ENCODE assay signal across 8 cellular contexts in the genomic region with DNA sequence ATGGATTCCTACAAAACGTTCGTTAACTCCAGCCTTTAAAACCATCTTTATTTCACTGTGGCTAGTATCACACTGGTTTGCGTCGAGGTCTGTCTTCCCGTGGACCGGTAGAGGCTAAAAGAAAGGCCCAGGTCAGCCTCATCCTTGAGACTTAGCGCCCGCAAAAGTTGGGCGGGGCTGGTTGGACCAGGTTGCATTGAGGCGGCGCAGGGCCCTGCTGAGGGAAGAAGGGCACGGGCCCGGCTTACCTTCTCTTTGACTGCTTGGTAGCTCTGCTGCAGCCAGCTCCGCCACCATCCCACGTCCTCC. TPM values are rescaled to one million over a fixed set of nuclear protein-coding genes. Genes with fewer than 3 reads are reported as not detected.
DNase-seq lines count a peak whose midpoint lies in the region; ATAC-seq and TF ChIP-seq lines count a peak whose summit lies in the region.

No MANE protein-coding gene starts in this region.

- H3K9me3 ChIP-seq in left ventricle myocardium inferior (replicated peaks) (no peaks in the 10 kb centered on the region), sigmoid colon (no peaks in the 10 kb centered on the region)

- no peaks in the 10 kb centered on the region for H3K27me3 ChIP-seq in KMS-11 (ENCODE audit: insufficient read depth, low read depth)
- no peaks in the 10 kb centered on the region for H3K27me3 ChIP-seq in left ventricle myocardium inferior (ENCODE audit: low read depth)
- no peaks in the 10 kb centered on the region for H3K27me3 ChIP-seq in sigmoid colon

- peak overlapping the region; percentile 72 for H2AFZ ChIP-seq in KMS-11 (ENCODE audit: low read depth)

- no peaks in the 10 kb centered on the region for H4K20me1 ChIP-seq in KMS-11 (ENCODE audit: insufficient read depth)

- peaks cover 16% of the 10 kb centered on the region; the same call in 1 of the 2 replicates for H3K79me2 ChIP-seq in KMS-11 (ENCODE audit: insufficient read depth, low read depth)

- H3K9ac ChIP-seq in KMS-11, result peak overlapping the region; percentile 83

- intact Hi-C loops in left ventricle myocardium inferior (cut with micrococcal nuclease), result no loop called here
- intact Hi-C loops in sigmoid colon (cut with DNase I), result loop anchor here (5.0 kb wide), 3 partner anchors 41 to 186 kb away; partner anchors contain the start of genes DCDC2B, IQCC and MARCKSL1

- WGBS in sigmoid colon, 2 donors, result 1 to 2% methylated on average over 15 of the region's 15 CpGs

- DNase-seq in AG20443 (ENCODE audit: low spot score) (peak; percentile 52), left ventricle myocardium inferior (no peak), sigmoid colon (no peak), GM19240 (ENCODE audit: insufficient read length, low spot score) (no peak)

- H3K4me3 ChIP-seq in KMS-11 (IDR thresholded peaks at IDR 0.05; ENCODE audit: insufficient read depth, low read depth, low read length) (no peak overlapping the region), left ventricle myocardium inferior (peak overlapping the region; percentile 81), sigmoid colon (peak overlapping the region; percentile 81 to 94 (median 88))

- ATAC-seq in GM19452 (IDR thresholded peaks at IDR 0.05; ENCODE audit: unreplicated experiment) (peak; percentile 13), GM19328 (IDR thresholded peaks at IDR 0.05; ENCODE audit: unreplicated experiment) (no peak)

- H3K4me3 Mint-ChIP-seq in activated naive CD4-positive, alpha-beta T cell treated with anti-CD3 and anti-CD28 coated beads, Interleukin-2, amount 50 U/mL, for 24 hours, result peak overlapping the region; percentile 97

- no peaks in the 10 kb centered on the region for H3K27me3 Mint-ChIP-seq in activated naive CD4-positive, alpha-beta T cell treated with anti-CD3 and anti-CD28 coated beads, Interleukin-2, amount 50 U/mL, for 24 hours

- H3K36me3 ChIP-seq in KMS-11 (ENCODE audit: insufficient read depth), result peaks cover 5% of the 10 kb centered on the region; the same call in 1 of the 2 replicates
- peaks cover 43% of the 10 kb centered on the region for H3K36me3 ChIP-seq in left ventricle myocardium inferior
- peaks cover 4 to 41% (median 8%) of the 10 kb centered on the region in 4 donors for H3K36me3 ChIP-seq in sigmoid colon

- TF ChIP-seq EP300 in sigmoid colon (IDR thresholded peaks at IDR 0.05), result no peak

- peaks cover 32% of the 10 kb centered on the region for H3K4me1 Mint-ChIP-seq in activated naive CD4-positive, alpha-beta T cell treated with anti-CD3 and anti-CD28 coated beads, Interleukin-2, amount 50 U/mL, for 24 hours

- H3K9me3 Mint-ChIP-seq in activated naive CD4-positive, alpha-beta T cell treated with anti-CD3 and anti-CD28 coated beads, Interleukin-2, amount 50 U/mL, for 24 hours, result no peaks in the 10 kb centered on the region

- peaks cover 3% of the 10 kb centered on the region for H3K36me3 Mint-ChIP-seq in activated naive CD4-positive, alpha-beta T cell treated with anti-CD3 and anti-CD28 coated beads, Interleukin-2, amount 50 U/mL, for 24 hours

- TF ChIP-seq CTCF in KMS-11 (conservative IDR thresholded peaks at IDR 0.05; ENCODE audit: low read depth, low read length), result no peak
- no peak for TF ChIP-seq CTCF in left ventricle myocardium inferior (IDR thresholded peaks at IDR 0.05; ENCODE audit: borderline replicate concordance)
- TF ChIP-seq CTCF in sigmoid colon (IDR thresholded peaks at IDR 0.05), result no peak

- TF ChIP-seq POLR2A in sigmoid colon (IDR thresholded peaks at IDR 0.05), result no peak

- peak overlapping the region; percentile 100 for H3K27ac Mint-ChIP-seq in activated naive CD4-positive, alpha-beta T cell treated with anti-CD3 and anti-CD28 coated beads, Interleukin-2, amount 50 U/mL, for 24 hours

- H3K27ac ChIP-seq in KMS-11 (peak overlapping the region; percentile 62), left ventricle myocardium inferior (replicated peaks) (peak overlapping the region; percentile 97), sigmoid colon (peak overlapping the region; percentile 92 to 95 (median 94))

- H3K4me2 ChIP-seq in KMS-11, result peak overlapping the region; percentile 70

- H3K4me1 ChIP-seq in KMS-11 (ENCODE audit: low read depth, poor library complexity, severe bottlenecking), result peaks cover 21% of the 10 kb centered on the region
- peaks cover 64% of the 10 kb centered on the region for H3K4me1 ChIP-seq in left ventricle myocardium inferior
- H3K4me1 ChIP-seq in sigmoid colon, result peaks cover 0 to 42% (median 28%) of the 10 kb centered on the region in 4 donors

RNA-seq across cellular contexts. Expression of gene BSDC1, which starts 0.5 kb away (rescaled TPM):
- total RNA-seq in left ventricle myocardium inferior (44.9 TPM), sigmoid colon (10 to 100 TPM; 52.8 to 76.7 (median 62.1) TPM)
- 10 to 100 TPM; 46.2 to 52.0 (median 50.7) TPM for polyA plus RNA-seq in sigmoid colon

RNA-seq across cellular contexts. Expression of gene TSSK3, which starts 31.4 kb away (rescaled TPM):
- total RNA-seq in left ventricle myocardium inferior (2.1 TPM), sigmoid colon (1 to 10 TPM in 3 of 4 donors, not detected in 1; 1.5 to 2.2 (median 2.1) TPM)
- 1 to 10 TPM in 1 of 3 donors, not detected in 2; 1.1 TPM for polyA plus RNA-seq in sigmoid colon

RNA-seq across cellular contexts. Expression of gene FAM229A, which starts 31.5 kb away (rescaled TPM):
- total RNA-seq in left ventricle myocardium inferior (2.1 TPM), sigmoid colon (10 to 100 TPM in 1 of 4 donors, 1 to 10 TPM in 3; 3.5 to 13.8 (median 5.6) TPM)
- 1 to 10 TPM in 2 of 3 donors, under 1 TPM in 1; 0.60 to 7.5 (median 1.2) TPM for polyA plus RNA-seq in sigmoid colon

RNA-seq across cellular contexts. Expression of gene MARCKSL1, which starts 57.8 kb away (rescaled TPM):
- total RNA-seq in left ventricle myocardium inferior (10.0 TPM), sigmoid colon (1 to 10 TPM; 4.1 to 9.7 (median 6.6) TPM)
- 100 to 1,000 TPM; 120 to 158 (median 141) TPM for polyA plus RNA-seq in sigmoid colon
